In the genomic region with DNA sequence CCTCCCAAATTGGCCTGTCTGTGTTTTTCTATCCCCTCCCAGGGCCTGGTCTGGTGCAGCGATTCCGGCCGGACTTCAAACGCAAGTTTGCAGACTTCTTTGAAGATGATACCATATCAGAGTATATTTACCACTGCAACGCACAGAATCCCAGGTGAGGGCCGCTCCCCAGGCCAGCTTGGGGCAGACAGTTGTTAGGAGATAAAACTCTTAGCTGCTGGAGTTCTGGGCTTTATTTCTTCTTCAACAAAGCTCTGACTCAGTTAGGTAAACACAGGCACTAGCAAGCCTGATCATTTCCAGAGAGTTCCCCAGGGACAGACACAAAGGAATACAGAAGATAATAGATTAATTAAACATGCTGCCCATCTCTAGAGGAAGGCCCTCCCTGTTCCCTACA, we compare ENCODE assay signal across 32 cellular contexts. TPM values are rescaled to one million over a fixed set of nuclear protein-coding genes. Genes with fewer than 3 reads are reported as not detected.
DNase-seq lines count a peak whose midpoint lies in the region; FAIRE-seq and TF ChIP-seq lines count a peak whose summit lies in the region.
"Had no signal": no experiment of that assay in that cellular context is flagged by ENCODE, and none has a peak within 500 bp of the region (broad histone marks: within the 10 kb centered on the region; RNA-seq: fewer than 3 reads in every experiment).

No MANE protein-coding gene starts in this region.

- no peaks in the 10 kb centered on the region for H3K9me3 ChIP-seq in small intestine (ENCODE audit: control insufficient read depth, low read depth)
- no peaks in the 10 kb centered on the region for H3K9me3 ChIP-seq in smooth muscle cell (replicated peaks; ENCODE audit: low read depth)
- H3K9me3 ChIP-seq: gastroesophageal sphincter, psoas muscle, transverse colon had no signal

- H3K27ac ChIP-seq in small intestine (ENCODE audit: low read depth in 1 of 2, low read length in 1 of 2) = no peak overlapping the region
- no peak overlapping the region for H3K27ac ChIP-seq in smooth muscle cell (ENCODE audit: low read depth)
- H3K27ac ChIP-seq: gastroesophageal sphincter, neural progenitor cell, psoas muscle, SK-N-MC, transverse colon had no signal

- H3K4me2 ChIP-seq in smooth muscle cell = no peak overlapping the region
- H3K4me2 ChIP-seq: neural progenitor cell had no signal

- no peaks in the 10 kb centered on the region for H4K20me1 ChIP-seq in smooth muscle cell (ENCODE audit: low read depth)

- 80 to 84% (median 82%) methylated on average over 6 of the region's 6 CpGs for WGBS in small intestine, 3 donors
- WGBS in smooth muscle cell (ENCODE audit: low lambda C conversion rate) = 93% methylated on average over 6 of the region's 6 CpGs

- TF ChIP-seq CTCF in epithelial cell of esophagus (IDR thresholded peaks at IDR 0.05; ENCODE audit: insufficient read depth, low read depth, low read length, missing control alignments) (no peak), smooth muscle cell (IDR thresholded peaks at IDR 0.05; ENCODE audit: borderline replicate concordance, insufficient read depth, poor library complexity, severe bottlenecking) (no peak)

- H3K79me2 ChIP-seq in smooth muscle cell (ENCODE audit: low read depth) = no peaks in the 10 kb centered on the region

- no peak overlapping the region for H3K4me3 ChIP-seq in epithelial cell of esophagus (ENCODE audit: low read length)
- no peak overlapping the region for H3K4me3 ChIP-seq in small intestine (ENCODE audit: low read depth in 1 of 2, low read length in 2 of 2)
- no peak overlapping the region for H3K4me3 ChIP-seq in smooth muscle cell
- H3K4me3 ChIP-seq: gastroesophageal sphincter, neural progenitor cell, psoas muscle, SK-N-MC, transverse colon had no signal

- H3K36me3 ChIP-seq in small intestine (ENCODE audit: control insufficient read depth in 2 of 2, insufficient read depth in 2 of 2, low read length in 2 of 2) (peaks cover 17 to 33% of the 10 kb centered on the region in 2 donors), smooth muscle cell (ENCODE audit: low read depth) (peaks cover 7% of the 10 kb centered on the region)

- FAIRE-seq in small intestine (lab: Jason Lieb, UNC) = no peak
- FAIRE-seq: endometrium, GM18507, H54 had no signal

- no peak overlapping the region for H2AFZ ChIP-seq in smooth muscle cell (ENCODE audit: low read depth)
- H2AFZ ChIP-seq: neural progenitor cell had no signal

- no peaks in the 10 kb centered on the region for H3K27me3 ChIP-seq in small intestine (ENCODE audit: control insufficient read depth in 2 of 2, insufficient read depth in 2 of 2, low read length in 2 of 2)
- H3K27me3 ChIP-seq in smooth muscle cell (ENCODE audit: low read depth) = no peaks in the 10 kb centered on the region
- H3K27me3 ChIP-seq: gastroesophageal sphincter, neural progenitor cell, transverse colon had no signal

- DNase-seq in NCI-H2081 (lab: John Stamatoyannopoulos, UW) (peak; percentile 20 to 23), NCI-H2081 treated with DMSO at 0.1 percent for 48 hours (lab: John Stamatoyannopoulos, UW) (no peak), NCI-H345 (lab: John Stamatoyannopoulos, UW) (peak; percentile 48), epithelial cell of esophagus (ENCODE audit: low read depth) (peak; percentile 56), small intestine (peak; percentile 18), smooth muscle cell (lab: John Stamatoyannopoulos, UW; ENCODE audit: unreplicated experiment) (no peak), GM03348 (ENCODE audit: low spot score) (no peak), SHP77 (lab: John Stamatoyannopoulos, UW) (no peak)
- DNase-seq: 8988T; activated CD4-positive, alpha-beta T cell treated with anti-CD3 and anti-CD28 coated beads for 1 hour; activated T-cell treated with anti-CD3 and anti-CD28 coated beads for 4 hours; anterior cingulate cortex; CD4-positive, alpha-beta memory T cell; DMS79 treated with DMSO at 0.1 percent for 48 hours; hippocampal formation; left colon; NCI-H1092 treated with DMSO at 0.1 percent for 48 hours; NCI-H2029 treated with DMSO at 0.1 percent for 48 hours; NCI-H524; psoas muscle; RPMI8226; stimulated activated CD8-positive, alpha-beta memory T cell treated with anti-CD3 and anti-CD28 coated beads, Interleukin-4, amount 100 ng/mL, for 48 hours; T-helper 2 cell; transverse colon had no signal

- H3K9ac ChIP-seq in smooth muscle cell (ENCODE audit: low read depth) = no peak overlapping the region
- H3K9ac ChIP-seq: neural progenitor cell had no signal

- H3K4me1 ChIP-seq in small intestine (ENCODE audit: control insufficient read depth in 2 of 2, insufficient read depth in 1 of 2, low read depth in 1 of 2, low read length in 1 of 2) (no peaks in the 10 kb centered on the region), smooth muscle cell (ENCODE audit: low read depth) (no peaks in the 10 kb centered on the region)
- H3K4me1 ChIP-seq: neural progenitor cell, transverse colon had no signal

- no peaks in the 10 kb centered on the region for H3F3A ChIP-seq in smooth muscle cell (ENCODE audit: low read depth)

RNA-seq across cellular contexts. Expression of gene ABHD4, which starts 8.3 kb away (rescaled TPM):
- polyA plus RNA-seq in small intestine (10 to 100 TPM; 11.5 to 38.7 (median 24.6) TPM), smooth muscle cell (13.9 and 24.1 TPM in 2 replicates)
- 9.7 and 10.5 TPM in 2 replicates for total RNA-seq in smooth muscle cell

RNA-seq across cellular contexts. Expression of gene DAD1, which starts 17.4 kb away (rescaled TPM):
- polyA plus RNA-seq in small intestine = 100 to 1,000 TPM; 147 to 313 (median 249) TPM
- 473 and 533 TPM in 2 replicates for total RNA-seq in smooth muscle cell
- polyA plus RNA-seq in smooth muscle cell = 519 and 571 TPM in 2 replicates

RNA-seq across cellular contexts. Expression of gene OR6J1, which starts 37.8 kb away (rescaled TPM):
- not detected for polyA plus RNA-seq in small intestine
- total RNA-seq in smooth muscle cell = 0.13 TPM in 1 of 2 replicates, not detected in the other
- not detected in 2 replicates for polyA plus RNA-seq in smooth muscle cell
- total RNA-seq: CD4-positive, alpha-beta memory T cell; left colon; psoas muscle; skeletal muscle tissue; transverse colon had no signal
- polyA plus RNA-seq: CD4-positive, alpha-beta memory T cell; IgD-negative memory B cell; psoas muscle had no signal

Comparison
In these comparisons a context has a peak if more than half of its experiments do, and no peak if none do; other contexts are left out.
1. DNase-seq: peak in NCI-H2081 (2 of 2), NCI-H345 (single experiment), epithelial cell of esophagus (single experiment) and small intestine (single experiment); none in NCI-H2081 treated with DMSO at 0.1 percent for 48 hours (single experiment), smooth muscle cell (single experiment), GM03348 (single experiment) and SHP77 (0 of 2).